Comparison of ENCODE assay signal across 10 cellular contexts in genomic region chr15:100869151-100869999, GRCh38. TPM values are rescaled to one million over a fixed set of nuclear protein-coding genes. Genes with fewer than 3 reads are reported as not detected.
DNase-seq lines count a peak whose midpoint lies in the region; ATAC-seq and TF ChIP-seq lines count a peak whose summit lies in the region.
"Had no signal": no experiment of that assay in that cellular context is flagged by ENCODE, and none has a peak within 500 bp of the region (broad histone marks: within the 10 kb centered on the region; RNA-seq: fewer than 3 reads in every experiment).

No MANE protein-coding gene starts in this region.

- H3K9me3 ChIP-seq in PC-9 (ENCODE audit: insufficient read depth, low read depth), result no peaks in the 10 kb centered on the region
- H3K9me3 ChIP-seq: esophagus squamous epithelium had no signal

- H2AFZ ChIP-seq in PC-9, result no peak overlapping the region

- TF ChIP-seq CTCF in AG04449 (IDR thresholded peaks at IDR 0.05; ENCODE audit: insufficient read depth, low read length, missing control alignments) (peak; percentile 18), GM06990 (IDR thresholded peaks at IDR 0.05; ENCODE audit: insufficient read depth, low read length, poor library complexity, severe bottlenecking) (peak; percentile 35), PC-9 (conservative IDR thresholded peaks at IDR 0.05) (peak; percentile 64), foreskin keratinocyte (conservative IDR thresholded peaks at IDR 0.05) (peak; percentile 67)

- CTCF ChIA-PET in AG04449 (lab: Yijun Ruan, JAX), result interaction anchor here (0.8 to 5.0 kb wide), 10 partner anchors 9 to 242 kb away, joined by 3 to 50 read pairs (median 5); no protein-coding TSS in a partner anchor
- CTCF ChIA-PET in PC-9 (lab: Charles Lee), result interaction anchor here (0.5 to 0.6 kb wide), 2 partner anchors 190 to 233 kb away, joined by 3 to 13 read pairs; no protein-coding TSS in a partner anchor

- H3K4me2 ChIP-seq in PC-9, result no peak overlapping the region

- no peaks in the 10 kb centered on the region for H3K79me2 ChIP-seq in PC-9 (ENCODE audit: low read depth)

- no peak for ATAC-seq in foreskin keratinocyte
- ATAC-seq in HG03139 (IDR thresholded peaks at IDR 0.05; ENCODE audit: unreplicated experiment), result no peak
- ATAC-seq in GM21390 (IDR thresholded peaks at IDR 0.05; ENCODE audit: unreplicated experiment), result no peak
- ATAC-seq in HG02571 (IDR thresholded peaks at IDR 0.05; ENCODE audit: unreplicated experiment), result no peak
- ATAC-seq: Right ventricle myocardium inferior had no signal

- H3K4me3 ChIP-seq in AG04449 (ENCODE audit: low read depth, low read length), result no peak overlapping the region
- H3K4me3 ChIP-seq in GM06990 (replicated peaks; ENCODE audit: low read depth, low read length), result no peak overlapping the region
- H3K4me3 ChIP-seq in PC-9, result no peak overlapping the region
- H3K4me3 ChIP-seq: esophagus squamous epithelium had no signal

- H3K27ac ChIP-seq in PC-9 (no peak overlapping the region), foreskin keratinocyte (no peak overlapping the region)
- H3K27ac ChIP-seq: esophagus squamous epithelium had no signal

- no TSS peak for BruUV-seq in PC-9 (replicated peaks; lab: Mats Ljungman, UMichigan)

- POLR2A ChIA-PET in AG04449 (lab: Yijun Ruan, JAX) (no interaction called here), PC-9 (lab: Charles Lee; ENCODE audit: unreplicated experiment) (interaction anchor here (0.8 kb wide), 1 partner anchor 162 kb away, joined by 3 read pairs; no protein-coding TSS in a partner anchor)

- H3K27me3 ChIP-seq in GM06990 (replicated peaks; ENCODE audit: control insufficient read depth, insufficient read depth, low read length) (no peaks in the 10 kb centered on the region), PC-9 (ENCODE audit: insufficient read depth, low read depth) (no peaks in the 10 kb centered on the region), foreskin keratinocyte (no peaks in the 10 kb centered on the region)
- H3K27me3 ChIP-seq: esophagus squamous epithelium had no signal

- H3F3A ChIP-seq in PC-9 (ENCODE audit: insufficient read depth, low read depth), result peaks cover 9% of the 10 kb centered on the region; the same call in 1 of the 2 replicates

- intact Hi-C loops in PC-9 (cut with micrococcal nuclease; ENCODE audit: unreplicated experiment), result no loop called here

- no peaks in the 10 kb centered on the region for H3K36me3 ChIP-seq in GM06990 (ENCODE audit: control insufficient read depth, insufficient read depth, low read length)
- H3K36me3 ChIP-seq in PC-9 (ENCODE audit: low read depth), result no peaks in the 10 kb centered on the region
- H3K36me3 ChIP-seq: esophagus squamous epithelium had no signal

- no peaks in the 10 kb centered on the region for H3K9me2 ChIP-seq in PC-9 (ENCODE audit: insufficient read depth)

- H3K4me1 ChIP-seq in PC-9 (replicated peaks; ENCODE audit: insufficient read depth), result peaks cover 10% of the 10 kb centered on the region
- peaks cover 4% of the 10 kb centered on the region for H3K4me1 ChIP-seq in foreskin keratinocyte
- H3K4me1 ChIP-seq: esophagus squamous epithelium had no signal

- H4K20me1 ChIP-seq in PC-9 (ENCODE audit: insufficient read depth), result no peaks in the 10 kb centered on the region

- DNase-seq in AG04449 (ENCODE audit: low read depth, low spot score), result no peak
- DNase-seq in GM06990 (ENCODE audit: extremely low read depth, insufficient read length), result no peak
- no peak for DNase-seq in PC-9
- no peak for DNase-seq in foreskin keratinocyte
- no peak for DNase-seq in NCI-H128 (lab: John Stamatoyannopoulos, UW; ENCODE audit: unreplicated experiment)
- DNase-seq: esophagus squamous epithelium had no signal

RNA-seq across cellular contexts. Expression of gene ALDH1A3, which starts 10.3 kb away (rescaled TPM):
- 462 and 469 TPM in 2 replicates for total RNA-seq in PC-9 (2021)
- 134 and 232 TPM in 2 replicates for total RNA-seq in foreskin keratinocyte
- 62.7 and 92.3 TPM in 2 replicates for polyA plus RNA-seq in foreskin keratinocyte

RNA-seq across cellular contexts. Expression of gene LRRK1, which starts 49.8 kb away (rescaled TPM):
- 15.7 and 22.4 TPM in 2 replicates for total RNA-seq in PC-9 (2021)
- total RNA-seq in foreskin keratinocyte, result 13.5 and 13.7 TPM in 2 replicates
- polyA plus RNA-seq in foreskin keratinocyte, result 6.8 and 6.9 TPM in 2 replicates
